ENCODE assay signal across 23 cellular contexts in the genomic region with DNA sequence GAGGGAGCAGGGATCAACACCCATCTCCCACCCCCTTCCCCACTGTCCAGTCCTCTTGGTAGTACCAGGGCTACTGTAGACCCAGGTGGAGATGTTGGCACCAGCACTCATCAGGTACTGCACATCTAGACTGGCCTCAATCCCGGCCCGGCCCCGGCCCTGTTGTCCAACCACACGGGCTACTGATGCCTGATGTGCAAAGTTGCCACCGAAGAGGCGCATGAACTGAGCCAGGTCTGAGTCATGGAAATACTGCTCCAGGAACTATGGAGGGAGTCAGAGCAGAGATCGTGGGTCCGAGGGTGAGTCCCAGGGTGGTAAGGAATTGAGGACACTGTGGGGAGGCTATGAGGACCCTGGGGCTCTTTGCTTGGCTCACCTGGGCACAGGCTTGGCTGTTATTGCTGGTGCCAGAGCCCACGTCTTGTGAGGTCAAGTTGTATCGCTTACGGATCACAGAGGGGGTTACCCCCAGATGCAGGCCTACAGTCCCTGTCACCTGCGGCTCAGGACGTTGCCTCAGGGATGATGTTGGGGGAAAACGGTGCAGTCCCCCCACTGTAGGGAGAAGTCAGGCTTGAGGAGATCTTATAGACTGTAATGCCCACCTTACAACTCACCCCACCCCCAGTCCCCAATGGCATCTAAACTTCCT. TPM values are rescaled to one million over a fixed set of nuclear protein-coding genes. Genes with fewer than 3 reads are reported as not detected.
DNase-seq lines count a peak whose midpoint lies in the region; ATAC-seq, FAIRE-seq and TF ChIP-seq lines count a peak whose summit lies in the region.
"Had no signal": no experiment of that assay in that cellular context is flagged by ENCODE, and none has a peak within 500 bp of the region (broad histone marks: within the 10 kb centered on the region; RNA-seq: fewer than 3 reads in every experiment).

No MANE protein-coding gene starts in this region.

- peaks cover 6 to 12% of the 10 kb centered on the region in 2 donors for H3K4me1 ChIP-seq in kidney (ENCODE audit: control insufficient read depth in 1 of 2, insufficient read depth in 1 of 2, low read depth in 1 of 2, low read length in 2 of 2)
- H3K4me1 ChIP-seq in spleen, result peaks cover 29 to 88% (median 48%) of the 10 kb centered on the region in 6 donors
- H3K4me1 ChIP-seq in left ventricle myocardium inferior, result peaks cover 42% of the 10 kb centered on the region

- no peak for TF ChIP-seq CTCF in kidney (IDR thresholded peaks at IDR 0.05; ENCODE audit: borderline replicate concordance, extremely low read depth, insufficient read depth)
- TF ChIP-seq CTCF in spleen (IDR thresholded peaks at IDR 0.05 in 8 of 11, conservative IDR thresholded peaks at IDR 0.05 in 3 of 11), result no peak
- no peak for TF ChIP-seq CTCF in left ventricle myocardium inferior (IDR thresholded peaks at IDR 0.05; ENCODE audit: borderline replicate concordance)

- H3K36me3 ChIP-seq in kidney (ENCODE audit: control insufficient read depth in 1 of 2, insufficient read depth in 2 of 2, low read length in 2 of 2) (peaks cover 7 to 15% of the 10 kb centered on the region in 2 donors), spleen (peaks cover 0 to 39% (median 29%) of the 10 kb centered on the region in 6 donors), left ventricle myocardium inferior (peaks cover 22% of the 10 kb centered on the region)
- H3K36me3 ChIP-seq: transverse colon had no signal

- POLR2A ChIA-PET in activated CD4-positive, alpha-beta T cell treated with anti-CD3 and anti-CD28 coated beads for 36 hours (lab: Charles Lee), result no interaction called here
- POLR2A ChIA-PET in T-cell (lab: Charles Lee), result no interaction called here

- ATAC-seq in activated CD4-positive, alpha-beta T cell treated with anti-CD3 and anti-CD28 coated beads for 36 hours, result no peak
- ATAC-seq in T-cell (replicated peaks in 1 of 4), result no peak
- no peak for ATAC-seq in HG03135 (IDR thresholded peaks at IDR 0.05; ENCODE audit: unreplicated experiment)
- ATAC-seq: left cardiac atrium had no signal

- TF ChIP-seq POLR2A in spleen (IDR thresholded peaks at IDR 0.05), result no peak

- H3K4me1 Mint-ChIP-seq in activated CD4-positive, alpha-beta T cell treated with anti-CD3 and anti-CD28 coated beads for 36 hours, result peaks cover 8% of the 10 kb centered on the region
- peaks cover 4 to 14% (median 12%) of the 10 kb centered on the region in 3 donors for H3K4me1 Mint-ChIP-seq in T-cell

- no peak for DNase-seq in activated CD4-positive, alpha-beta T cell treated with anti-CD3 and anti-CD28 coated beads for 36 hours
- no peak for DNase-seq in activated CD4-positive, alpha-beta T cell treated with anti-CD3 and anti-CD28 coated beads for 48 hours
- no peak for DNase-seq in T-cell
- DNase-seq in kidney, result peak; percentile 59
- peak; percentile 75 for DNase-seq in spleen
- DNase-seq in NCI-H345 treated with DMSO at 0.1 percent for 48 hours (lab: John Stamatoyannopoulos, UW; ENCODE audit: unreplicated experiment), result no peak
- no peak for DNase-seq in left ventricle myocardium inferior
- DNase-seq: activated CD4-positive, alpha-beta T cell treated with anti-CD3 and anti-CD28 coated beads for 4 hours; activated CD8-positive, alpha-beta memory T cell treated with anti-CD3 and anti-CD28 coated beads, Interleukin-2, amount 50 U/mL, for 48 hours; activated naive CD4-positive, alpha-beta T cell treated with anti-CD3 and anti-CD28 coated beads, Interleukin-2, amount 50 U/mL, for 16 hours; left cardiac atrium; NCI-H1436; NCI-H526 treated with DMSO at 0.1 percent for 48 hours; small intestine; stimulated activated CD4-positive, alpha-beta T cell treated with anti-CD3 and anti-CD28 coated beads, Interleukin-2, amount 100 ng/mL, for 48 hours; transverse colon had no signal

- intact Hi-C loops in activated CD4-positive, alpha-beta T cell treated with anti-CD3 and anti-CD28 coated beads for 36 hours (cut with DNase I, micrococcal nuclease), result loop anchor here in 1 of 2 experiments (10.0 kb wide), 1 partner anchor 932 kb away; a partner anchor contains a TSS
- intact Hi-C loops in kidney (cut with DNase I) (no loop called here), spleen (cut with DNase I; ENCODE audit: low total_unique reads) (no loop called here), left ventricle myocardium inferior (cut with micrococcal nuclease) (no loop called here)

- peaks cover 15% of the 10 kb centered on the region for H3K36me3 Mint-ChIP-seq in activated CD4-positive, alpha-beta T cell treated with anti-CD3 and anti-CD28 coated beads for 36 hours (ENCODE audit: low read depth)
- peaks cover 22% of the 10 kb centered on the region for H3K36me3 Mint-ChIP-seq in T-cell

- H3K4me3 ChIP-seq in kidney (ENCODE audit: low read length in 2 of 2), result no peak overlapping the region
- peak overlapping the region in 2 of 8 donors; percentile 76 to 95 for H3K4me3 ChIP-seq in spleen
- no peak overlapping the region for H3K4me3 ChIP-seq in left ventricle myocardium inferior
- H3K4me3 ChIP-seq: BLaER1 had no signal

- no peak for FAIRE-seq in kidney (lab: Jason Lieb, UNC)
- FAIRE-seq: colon, G401.6, small intestine, TTC549 had no signal

- no peak overlapping the region for H3K27ac ChIP-seq in kidney (ENCODE audit: low read depth in 2 of 2, low read length in 2 of 2)
- H3K27ac ChIP-seq in spleen, result peak overlapping the region in 6 of 8 donors; percentile 30 to 98 (median 94)
- H3K27ac ChIP-seq in left ventricle myocardium inferior (replicated peaks), result no peak overlapping the region
- H3K27ac ChIP-seq: BLaER1 had no signal

- H3K27me3 ChIP-seq in spleen (replicated peaks in 1 of 7) (no peaks in the 10 kb centered on the region), left ventricle myocardium inferior (ENCODE audit: low read depth) (no peaks in the 10 kb centered on the region)
- H3K27me3 ChIP-seq: BLaER1, transverse colon had no signal

- CTCF ChIA-PET in activated CD4-positive, alpha-beta T cell treated with anti-CD3 and anti-CD28 coated beads for 36 hours (lab: Charles Lee), result interaction anchor here (0.7 kb wide), 1 partner anchor 344 kb away, joined by 3 read pairs; no protein-coding TSS in a partner anchor
- CTCF ChIA-PET in T-cell (lab: Charles Lee), result interaction anchor here (0.6 to 3.4 kb wide), 2 partner anchors 14 to 51 kb away, joined by 5 to 24 read pairs; no protein-coding TSS in a partner anchor

- no peaks in the 10 kb centered on the region for H3K9me3 Mint-ChIP-seq in activated CD4-positive, alpha-beta T cell treated with anti-CD3 and anti-CD28 coated beads for 36 hours (ENCODE audit: low read depth)
- H3K9me3 Mint-ChIP-seq in T-cell, result no peaks in the 10 kb centered on the region
- H3K9me3 Mint-ChIP-seq: IgD-negative memory B cell; stimulated activated naive CD8-positive, alpha-beta T cell treated with anti-CD3 and anti-CD28 coated beads, Interleukin-15, Interleukin-2, amounts not matched to agents 100 ng/mL and 50 ng/mL, for 24 hours had no signal

- no peaks in the 10 kb centered on the region for H3K9me3 ChIP-seq in kidney (ENCODE audit: control insufficient read depth in 1 of 2, low read length in 2 of 2)
- no peaks in the 10 kb centered on the region for H3K9me3 ChIP-seq in spleen
- no peaks in the 10 kb centered on the region for H3K9me3 ChIP-seq in left ventricle myocardium inferior (replicated peaks)
- H3K9me3 ChIP-seq: BLaER1, transverse colon had no signal

- H3K27ac Mint-ChIP-seq in activated CD4-positive, alpha-beta T cell treated with anti-CD3 and anti-CD28 coated beads for 36 hours, result peak overlapping the region; percentile 47
- H3K27ac Mint-ChIP-seq in T-cell, result peak overlapping the region; percentile 53 to 63

- no peak overlapping the region for H3K9ac ChIP-seq in kidney (ENCODE audit: low read length in 2 of 2)
- H3K9ac ChIP-seq: BLaER1 had no signal

- WGBS in spleen, 5 donors, result 83 to 97% (median 92%) methylated on average over 13 to 14 of the region's 14 CpGs

- no peaks in the 10 kb centered on the region for H3K27me3 Mint-ChIP-seq in activated CD4-positive, alpha-beta T cell treated with anti-CD3 and anti-CD28 coated beads for 36 hours
- H3K27me3 Mint-ChIP-seq in T-cell, result no peaks in the 10 kb centered on the region
- H3K27me3 Mint-ChIP-seq: IgD-negative memory B cell; stimulated activated naive CD8-positive, alpha-beta T cell treated with anti-CD3 and anti-CD28 coated beads, Interleukin-15, Interleukin-2, amounts not matched to agents 100 ng/mL and 50 ng/mL, for 24 hours had no signal

- H3K4me3 Mint-ChIP-seq in activated CD4-positive, alpha-beta T cell treated with anti-CD3 and anti-CD28 coated beads for 36 hours, result no peak overlapping the region
- H3K4me3 Mint-ChIP-seq in T-cell, result peak overlapping the region in 2 of 3 donors; percentile 4 to 39
- H3K4me3 Mint-ChIP-seq: stimulated activated naive CD8-positive, alpha-beta T cell treated with anti-CD3 and anti-CD28 coated beads, Interleukin-15, Interleukin-2, amounts not matched to agents 100 ng/mL and 50 ng/mL, for 24 hours had no signal

RNA-seq across cellular contexts. Expression of a gene that starts 2.5 kb away (rescaled TPM):
- 10 to 100 TPM; 38.1 to 47.9 TPM for total RNA-seq in activated CD4-positive, alpha-beta T cell treated with anti-CD3 and anti-CD28 coated beads for 36 hours
- 100 to 1,000 TPM in 3 of 5 donors, 10 to 100 TPM in 2; 67.4 to 168 (median 132) TPM for total RNA-seq in T-cell
- 84.2 TPM for total RNA-seq in kidney
- 115 TPM for polyA plus RNA-seq in kidney (ENCODE audit: insufficient read depth, low read depth, low replicate concordance)
- total RNA-seq in spleen, result 100 to 1,000 TPM; 159 to 306 (median 232) TPM
- 10 to 100 TPM; 54.9 to 61.6 (median 60.6) TPM for polyA plus RNA-seq in spleen
- total RNA-seq in left ventricle myocardium inferior, result 84.2 TPM

RNA-seq across cellular contexts. Expression of a gene that starts 4.7 kb away (rescaled TPM):
- 100 to 1,000 TPM; 133 to 152 TPM for total RNA-seq in activated CD4-positive, alpha-beta T cell treated with anti-CD3 and anti-CD28 coated beads for 36 hours
- total RNA-seq in T-cell (100 to 1,000 TPM in 4 of 5 donors, 10 to 100 TPM in 1; 99.4 to 152 (median 144) TPM), kidney (136 TPM), spleen (100 to 1,000 TPM; 133 to 159 (median 148) TPM), left ventricle myocardium inferior (106 TPM)
- polyA plus RNA-seq in kidney (ENCODE audit: insufficient read depth, low read depth, low replicate concordance) (250 TPM), spleen (100 to 1,000 TPM; 103 to 151 (median 140) TPM)

RNA-seq across cellular contexts. Expression of a gene that starts 13.1 kb away (rescaled TPM):
- total RNA-seq in activated CD4-positive, alpha-beta T cell treated with anti-CD3 and anti-CD28 coated beads for 36 hours, result 10 to 100 TPM; 85.6 to 89.0 TPM
- total RNA-seq in T-cell, result 100 to 1,000 TPM in 2 of 5 donors, 10 to 100 TPM in 3; 49.3 to 111 (median 99.4) TPM
- 170 TPM for total RNA-seq in kidney
- polyA plus RNA-seq in kidney (ENCODE audit: insufficient read depth, low read depth, low replicate concordance), result 149 TPM
- 100 to 1,000 TPM; 122 to 194 (median 141) TPM for total RNA-seq in spleen
- 100 to 1,000 TPM in 1 of 3 donors, 10 to 100 TPM in 2; 71.4 to 108 (median 76.5) TPM for polyA plus RNA-seq in spleen
- 192 TPM for total RNA-seq in left ventricle myocardium inferior

RNA-seq across cellular contexts. Expression of a gene that starts 13.3 kb away (rescaled TPM):
- total RNA-seq in activated CD4-positive, alpha-beta T cell treated with anti-CD3 and anti-CD28 coated beads for 36 hours, result 10 to 100 TPM; 34.4 to 35.0 TPM
- 10 to 100 TPM; 24.5 to 35.5 (median 32.2) TPM for total RNA-seq in T-cell
- 23.4 TPM for total RNA-seq in kidney
- 29.8 TPM for polyA plus RNA-seq in kidney (ENCODE audit: insufficient read depth, low read depth, low replicate concordance)
- total RNA-seq in spleen, result 10 to 100 TPM; 17.0 to 26.0 (median 22.7) TPM
- polyA plus RNA-seq in spleen, result 10 to 100 TPM; 23.7 to 28.4 (median 26.5) TPM
- 19.2 TPM for total RNA-seq in left ventricle myocardium inferior

RNA-seq across cellular contexts. Expression of a gene that starts 38.9 kb away (rescaled TPM):
- under 1 TPM; 0.78 to 0.91 TPM for total RNA-seq in activated CD4-positive, alpha-beta T cell treated with anti-CD3 and anti-CD28 coated beads for 36 hours
- total RNA-seq in T-cell (10 to 100 TPM in 3 of 5 donors, 1 to 10 TPM in 2; 4.9 to 14.8 (median 10.4) TPM), kidney (17.0 TPM), spleen (10 to 100 TPM; 29.8 to 58.8 (median 43.4) TPM), left ventricle myocardium inferior (9.5 TPM)
- polyA plus RNA-seq in kidney (ENCODE audit: insufficient read depth, low read depth, low replicate concordance) (2.4 TPM), spleen (1 to 10 TPM; 1.9 to 7.6 (median 3.1) TPM)

Comparison
In these comparisons a context has a peak if more than half of its experiments do, and no peak if none do; other contexts are left out.
1. DNase-seq: peak in kidney (single experiment) and spleen (single experiment); none in activated CD4-positive, alpha-beta T cell treated with anti-CD3 and anti-CD28 coated beads for 36 hours (single experiment), activated CD4-positive, alpha-beta T cell treated with anti-CD3 and anti-CD28 coated beads for 48 hours (single experiment), T-cell (0 of 34), NCI-H345 treated with DMSO at 0.1 percent for 48 hours (single experiment) and left ventricle myocardium inferior (single experiment).
2. H3K27ac ChIP-seq: peak in spleen (6 of 8); none in kidney (0 of 2) and left ventricle myocardium inferior (single experiment).